ENCODE assay signal across 1 cellular context in the genomic region with DNA sequence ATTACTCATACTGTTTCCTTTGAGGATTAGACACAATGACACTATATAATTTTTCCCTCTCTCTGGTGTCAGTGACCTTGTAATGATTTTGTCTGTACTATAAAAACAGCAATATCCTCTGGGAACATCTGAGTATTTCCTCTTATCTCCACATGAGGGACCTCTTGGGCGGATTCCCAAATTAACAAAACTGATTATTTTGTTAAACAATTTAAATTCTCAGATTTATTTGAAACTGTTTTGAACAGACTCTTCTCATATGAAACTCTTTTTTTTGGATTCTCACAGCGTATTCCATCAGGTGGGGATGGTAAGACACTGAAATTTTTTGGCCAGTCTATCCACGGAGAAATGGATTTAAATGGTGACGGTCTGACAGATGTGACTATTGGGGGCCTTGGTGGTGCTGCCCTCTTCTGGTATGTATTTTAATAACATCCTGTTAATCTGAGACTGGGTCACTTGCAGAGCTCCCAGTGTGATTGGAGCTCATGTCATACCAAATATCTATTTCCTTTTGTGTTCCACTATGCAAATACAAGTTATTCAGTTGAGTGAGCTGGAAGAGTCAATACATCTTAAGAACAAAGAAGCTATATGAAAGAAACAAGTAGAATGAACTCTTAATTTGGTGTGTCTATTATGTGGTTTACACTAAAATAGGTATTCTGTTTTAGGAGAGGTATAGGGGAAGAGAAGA.
A peak's percentile ranks its signal among the peaks of the same experiment; 100 is the strongest.
TF ChIP-seq lines count a peak whose summit lies in the region.

No MANE protein-coding gene starts in this region.

TF ChIP-seq in K562, 482 proteins besides CTCF, POLR2A, EP300 and RAD21 (continued from another document):
- TF ChIP-seq, protein P1, sequence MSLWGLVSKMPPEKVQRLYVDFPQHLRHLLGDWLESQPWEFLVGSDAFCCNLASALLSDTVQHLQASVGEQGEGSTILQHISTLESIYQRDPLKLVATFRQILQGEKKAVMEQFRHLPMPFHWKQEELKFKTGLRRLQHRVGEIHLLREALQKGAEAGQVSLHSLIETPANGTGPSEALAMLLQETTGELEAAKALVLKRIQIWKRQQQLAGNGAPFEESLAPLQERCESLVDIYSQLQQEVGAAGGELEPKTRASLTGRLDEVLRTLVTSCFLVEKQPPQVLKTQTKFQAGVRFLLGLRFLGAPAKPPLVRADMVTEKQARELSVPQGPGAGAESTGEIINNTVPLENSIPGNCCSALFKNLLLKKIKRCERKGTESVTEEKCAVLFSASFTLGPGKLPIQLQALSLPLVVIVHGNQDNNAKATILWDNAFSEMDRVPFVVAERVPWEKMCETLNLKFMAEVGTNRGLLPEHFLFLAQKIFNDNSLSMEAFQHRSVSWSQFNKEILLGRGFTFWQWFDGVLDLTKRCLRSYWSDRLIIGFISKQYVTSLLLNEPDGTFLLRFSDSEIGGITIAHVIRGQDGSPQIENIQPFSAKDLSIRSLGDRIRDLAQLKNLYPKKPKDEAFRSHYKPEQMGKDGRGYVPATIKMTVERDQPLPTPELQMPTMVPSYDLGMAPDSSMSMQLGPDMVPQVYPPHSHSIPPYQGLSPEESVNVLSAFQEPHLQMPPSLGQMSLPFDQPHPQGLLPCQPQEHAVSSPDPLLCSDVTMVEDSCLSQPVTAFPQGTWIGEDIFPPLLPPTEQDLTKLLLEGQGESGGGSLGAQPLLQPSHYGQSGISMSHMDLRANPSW (CRISPR knock-in tag; IDR thresholded peaks at IDR 0.05) = no peak
- no peak for TF ChIP-seq PHTF2 (CRISPR knock-in tag; IDR thresholded peaks at IDR 0.05)
- TF ChIP-seq, protein P2, sequence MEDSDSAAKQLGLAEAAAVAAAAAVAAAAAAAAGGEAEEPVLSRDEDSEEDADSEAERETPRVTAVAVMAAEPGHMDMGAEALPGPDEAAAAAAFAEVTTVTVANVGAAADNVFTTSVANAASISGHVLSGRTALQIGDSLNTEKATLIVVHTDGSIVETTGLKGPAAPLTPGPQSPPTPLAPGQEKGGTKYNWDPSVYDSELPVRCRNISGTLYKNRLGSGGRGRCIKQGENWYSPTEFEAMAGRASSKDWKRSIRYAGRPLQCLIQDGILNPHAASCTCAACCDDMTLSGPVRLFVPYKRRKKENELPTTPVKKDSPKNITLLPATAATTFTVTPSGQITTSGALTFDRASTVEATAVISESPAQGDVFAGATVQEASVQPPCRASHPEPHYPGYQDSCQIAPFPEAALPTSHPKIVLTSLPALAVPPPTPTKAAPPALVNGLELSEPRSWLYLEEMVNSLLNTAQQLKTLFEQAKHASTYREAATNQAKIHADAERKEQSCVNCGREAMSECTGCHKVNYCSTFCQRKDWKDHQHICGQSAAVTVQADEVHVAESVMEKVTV (CRISPR knock-in tag; IDR thresholded peaks at IDR 0.05) = 0 out of 2 replicates have a peak, but pooled peaks have one; percentile 25
- TF ChIP-seq, protein P3, sequence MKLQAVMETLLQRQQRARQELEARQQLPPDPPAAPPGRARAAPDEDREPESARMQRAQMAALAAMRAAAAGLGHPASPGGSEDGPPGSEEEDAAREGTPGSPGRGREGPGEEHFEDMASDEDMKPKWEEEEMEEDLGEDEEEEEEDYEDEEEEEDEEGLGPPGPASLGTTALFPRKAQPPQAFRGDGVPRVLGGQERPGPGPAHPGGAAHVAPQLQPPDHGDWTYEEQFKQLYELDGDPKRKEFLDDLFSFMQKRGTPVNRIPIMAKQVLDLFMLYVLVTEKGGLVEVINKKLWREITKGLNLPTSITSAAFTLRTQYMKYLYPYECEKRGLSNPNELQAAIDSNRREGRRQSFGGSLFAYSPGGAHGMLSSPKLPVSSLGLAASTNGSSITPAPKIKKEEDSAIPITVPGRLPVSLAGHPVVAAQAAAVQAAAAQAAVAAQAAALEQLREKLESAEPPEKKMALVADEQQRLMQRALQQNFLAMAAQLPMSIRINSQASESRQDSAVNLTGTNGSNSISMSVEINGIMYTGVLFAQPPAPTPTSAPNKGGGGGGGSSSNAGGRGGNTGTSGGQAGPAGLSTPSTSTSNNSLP (IDR thresholded peaks at IDR 0.05; ENCODE audit: borderline replicate concordance, low read depth, low read length) = no peak
- peak; percentile 36; the same call in 1 of the 2 replicates for TF ChIP-seq KLF16 (IDR thresholded peaks at IDR 0.05)
- no peak for TF ChIP-seq RAD51 (IDR thresholded peaks at IDR 0.05; ENCODE audit: borderline replicate concordance, low read depth)
- no peak for TF ChIP-seq ELF4 (CRISPR knock-in tag; IDR thresholded peaks at IDR 0.05)
- no peak for TF ChIP-seq ARID1B (IDR thresholded peaks at IDR 0.05)
- TF ChIP-seq, protein P4, sequence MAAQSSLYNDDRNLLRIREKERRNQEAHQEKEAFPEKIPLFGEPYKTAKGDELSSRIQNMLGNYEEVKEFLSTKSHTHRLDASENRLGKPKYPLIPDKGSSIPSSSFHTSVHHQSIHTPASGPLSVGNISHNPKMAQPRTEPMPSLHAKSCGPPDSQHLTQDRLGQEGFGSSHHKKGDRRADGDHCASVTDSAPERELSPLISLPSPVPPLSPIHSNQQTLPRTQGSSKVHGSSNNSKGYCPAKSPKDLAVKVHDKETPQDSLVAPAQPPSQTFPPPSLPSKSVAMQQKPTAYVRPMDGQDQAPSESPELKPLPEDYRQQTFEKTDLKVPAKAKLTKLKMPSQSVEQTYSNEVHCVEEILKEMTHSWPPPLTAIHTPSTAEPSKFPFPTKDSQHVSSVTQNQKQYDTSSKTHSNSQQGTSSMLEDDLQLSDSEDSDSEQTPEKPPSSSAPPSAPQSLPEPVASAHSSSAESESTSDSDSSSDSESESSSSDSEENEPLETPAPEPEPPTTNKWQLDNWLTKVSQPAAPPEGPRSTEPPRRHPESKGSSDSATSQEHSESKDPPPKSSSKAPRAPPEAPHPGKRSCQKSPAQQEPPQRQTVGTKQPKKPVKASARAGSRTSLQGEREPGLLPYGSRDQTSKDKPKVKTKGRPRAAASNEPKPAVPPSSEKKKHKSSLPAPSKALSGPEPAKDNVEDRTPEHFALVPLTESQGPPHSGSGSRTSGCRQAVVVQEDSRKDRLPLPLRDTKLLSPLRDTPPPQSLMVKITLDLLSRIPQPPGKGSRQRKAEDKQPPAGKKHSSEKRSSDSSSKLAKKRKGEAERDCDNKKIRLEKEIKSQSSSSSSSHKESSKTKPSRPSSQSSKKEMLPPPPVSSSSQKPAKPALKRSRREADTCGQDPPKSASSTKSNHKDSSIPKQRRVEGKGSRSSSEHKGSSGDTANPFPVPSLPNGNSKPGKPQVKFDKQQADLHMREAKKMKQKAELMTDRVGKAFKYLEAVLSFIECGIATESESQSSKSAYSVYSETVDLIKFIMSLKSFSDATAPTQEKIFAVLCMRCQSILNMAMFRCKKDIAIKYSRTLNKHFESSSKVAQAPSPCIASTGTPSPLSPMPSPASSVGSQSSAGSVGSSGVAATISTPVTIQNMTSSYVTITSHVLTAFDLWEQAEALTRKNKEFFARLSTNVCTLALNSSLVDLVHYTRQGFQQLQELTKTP (IDR thresholded peaks at IDR 0.05; ENCODE audit: low read depth in 1 of 2, partially characterized antibody in 2 of 2) = no peak
- no peak for TF ChIP-seq RBM22 (IDR thresholded peaks at IDR 0.05; ENCODE audit: low read depth, low read length, poor library complexity, severe bottlenecking)
- peak; percentile 37 for TF ChIP-seq SMC3 (conservative IDR thresholded peaks at IDR 0.05; ENCODE audit: insufficient read depth, low read depth, low read length)
- peak; percentile 20 for TF ChIP-seq MEIS2 (IDR thresholded peaks at IDR 0.05; ENCODE audit: partially characterized antibody)
- no peak for TF ChIP-seq TAF1 (IDR thresholded peaks at IDR 0.05; ENCODE audit: control insufficient read depth, extremely low read depth, insufficient read depth, low read length, severe bottlenecking)
- TF ChIP-seq, protein P5, sequence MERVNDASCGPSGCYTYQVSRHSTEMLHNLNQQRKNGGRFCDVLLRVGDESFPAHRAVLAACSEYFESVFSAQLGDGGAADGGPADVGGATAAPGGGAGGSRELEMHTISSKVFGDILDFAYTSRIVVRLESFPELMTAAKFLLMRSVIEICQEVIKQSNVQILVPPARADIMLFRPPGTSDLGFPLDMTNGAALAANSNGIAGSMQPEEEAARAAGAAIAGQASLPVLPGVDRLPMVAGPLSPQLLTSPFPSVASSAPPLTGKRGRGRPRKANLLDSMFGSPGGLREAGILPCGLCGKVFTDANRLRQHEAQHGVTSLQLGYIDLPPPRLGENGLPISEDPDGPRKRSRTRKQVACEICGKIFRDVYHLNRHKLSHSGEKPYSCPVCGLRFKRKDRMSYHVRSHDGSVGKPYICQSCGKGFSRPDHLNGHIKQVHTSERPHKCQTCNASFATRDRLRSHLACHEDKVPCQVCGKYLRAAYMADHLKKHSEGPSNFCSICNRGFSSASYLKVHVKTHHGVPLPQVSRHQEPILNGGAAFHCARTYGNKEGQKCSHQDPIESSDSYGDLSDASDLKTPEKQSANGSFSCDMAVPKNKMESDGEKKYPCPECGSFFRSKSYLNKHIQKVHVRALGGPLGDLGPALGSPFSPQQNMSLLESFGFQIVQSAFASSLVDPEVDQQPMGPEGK (CRISPR knock-in tag; IDR thresholded peaks at IDR 0.05; ENCODE audit: borderline replicate concordance) = no peak
- TF ChIP-seq ELF1 (tag; IDR thresholded peaks at IDR 0.05) = no peak
- 0 out of 2 replicates have a peak, but pooled peaks have one; percentile 8 for TF ChIP-seq JUND (IDR thresholded peaks at IDR 0.05; ENCODE audit: borderline replicate concordance, low read depth, low read length)
- TF ChIP-seq JUND (tag; IDR thresholded peaks at IDR 0.05; ENCODE audit: borderline replicate concordance, low read depth, low read length) = no peak
- TF ChIP-seq SP1 (CRISPR knock-in tag; IDR thresholded peaks at IDR 0.05) = no peak
